ENCODE assay signal across 9 cellular contexts in genomic region chr5:56070795-56071539, GRCh38.
A peak's percentile ranks its signal among the peaks of the same experiment; 100 is the strongest.
DNase-seq lines count a peak whose midpoint lies in the region; ATAC-seq, FAIRE-seq and TF ChIP-seq lines count a peak whose summit lies in the region.
"Had no signal": no experiment of that assay in that cellular context is flagged by ENCODE, and none has a peak within 500 bp of the region (broad histone marks: within the 10 kb centered on the region; RNA-seq: fewer than 3 reads in every experiment).

No MANE protein-coding gene starts in this region.

- peak overlapping the region in 1 of 5 experiments; percentile 2 for H3K4me3 Mint-ChIP-seq in brain

- H3K27me3 ChIP-seq in ACC112 (ENCODE audit: insufficient read depth, low read length): no peaks in the 10 kb centered on the region
- no peaks in the 10 kb centered on the region for H3K27me3 ChIP-seq in muscle layer of colon (ENCODE audit: control insufficient read depth in 1 of 2, insufficient read depth in 2 of 2, low read length in 2 of 2)
- H3K27me3 ChIP-seq in Karpas-422 (ENCODE audit: low read length): no peaks in the 10 kb centered on the region

- ATAC-seq in GM21367 (IDR thresholded peaks at IDR 0.05; ENCODE audit: unreplicated experiment): no peak

- no peak overlapping the region for H3K27ac ChIP-seq in ACC112 (ENCODE audit: low read depth, low read length)
- H3K27ac ChIP-seq in KOPT-K1 (ENCODE audit: low read depth, low read length, poor library complexity, severe bottlenecking): peak overlapping the region; percentile 50
- peak overlapping the region; percentile 34 for H3K27ac ChIP-seq in muscle layer of colon (ENCODE audit: low read depth, low read length)
- no peak overlapping the region for H3K27ac ChIP-seq in Karpas-422 (ENCODE audit: low read length)

- H3K9ac ChIP-seq in muscle layer of colon (ENCODE audit: low read length): no peak overlapping the region
- H3K9ac ChIP-seq in Karpas-422 (ENCODE audit: low read length): no peak overlapping the region

- FAIRE-seq in H54 (lab: Jason Lieb, UNC): no peak
- FAIRE-seq: D721Med had no signal

- H3K27me3 Mint-ChIP-seq in brain: peaks cover 13% of the 10 kb centered on the region

- no peak for DNase-seq in H54 (ENCODE audit: insufficient read length, low spot score)
- DNase-seq in KG1 (lab: John Stamatoyannopoulos, UW): no peak
- DNase-seq in Karpas-422: no peak

- H2AFZ ChIP-seq in ACC112 (ENCODE audit: low read length, unreplicated experiment) (peak overlapping the region; percentile 96), Karpas-422 (ENCODE audit: low read length) (no peak overlapping the region)

- H3K9me3 Mint-ChIP-seq in brain: peaks cover 0 to 4% (median 0%) of the 10 kb centered on the region in 5 experiments

- H3K9me3 ChIP-seq in KOPT-K1 (ENCODE audit: insufficient read depth, low read length, poor library complexity, severe bottlenecking) (no peaks in the 10 kb centered on the region), muscle layer of colon (ENCODE audit: low read length) (no peaks in the 10 kb centered on the region), Karpas-422 (ENCODE audit: low read length) (no peaks in the 10 kb centered on the region)

- H3K4me3 ChIP-seq in ACC112 (ENCODE audit: low read depth, low read length): peak overlapping the region; percentile 36; the same call in 1 of the 2 replicates
- no peak overlapping the region for H3K4me3 ChIP-seq in muscle layer of colon (ENCODE audit: low read depth in 1 of 2, low read length in 2 of 2)
- no peak overlapping the region for H3K4me3 ChIP-seq in Karpas-422 (ENCODE audit: low read length)

- no peaks in the 10 kb centered on the region for H4K20me1 ChIP-seq in Karpas-422 (ENCODE audit: insufficient read depth, low read depth, low read length)

- peak overlapping the region in 4 of 5 experiments; percentile 7 to 74 (median 46) for H3K27ac Mint-ChIP-seq in brain

- H3K79me2 ChIP-seq in ACC112 (ENCODE audit: control insufficient read depth, insufficient read depth, low read length, unreplicated experiment) (no peaks in the 10 kb centered on the region), Karpas-422 (ENCODE audit: low read length) (no peaks in the 10 kb centered on the region)

- H3K36me3 ChIP-seq in ACC112 (ENCODE audit: insufficient read depth, low read length) (no peaks in the 10 kb centered on the region), KOPT-K1 (ENCODE audit: insufficient read depth, low read length) (no peaks in the 10 kb centered on the region), muscle layer of colon (ENCODE audit: insufficient read depth, low read length) (no peaks in the 10 kb centered on the region), Karpas-422 (ENCODE audit: insufficient read depth, low read length) (no peaks in the 10 kb centered on the region)

- H3K36me3 Mint-ChIP-seq in brain: no peaks in the 10 kb centered on the region

- peaks cover 16% of the 10 kb centered on the region for H3K4me1 ChIP-seq in ACC112 (ENCODE audit: control insufficient read depth, insufficient read depth, low read length, unreplicated experiment)
- H3K4me1 ChIP-seq in muscle layer of colon (ENCODE audit: insufficient read depth, low read length): no peaks in the 10 kb centered on the region
- no peaks in the 10 kb centered on the region for H3K4me1 ChIP-seq in Karpas-422 (ENCODE audit: low read length)

- H3K4me1 Mint-ChIP-seq in brain: peaks cover 15% of the 10 kb centered on the region

- H3K9me2 ChIP-seq in Karpas-422 (replicated peaks; ENCODE audit: insufficient read depth, low read length): no peaks in the 10 kb centered on the region

- TF ChIP-seq POLR2A in H54 (IDR thresholded peaks at IDR 0.05; ENCODE audit: low read depth, low read length): no peak

- TF ChIP-seq CTCF in brain (conservative IDR thresholded peaks at IDR 0.05): no peak

- H3K4me2 ChIP-seq in Karpas-422 (ENCODE audit: low read depth, low read length, poor library complexity, severe bottlenecking): no peak overlapping the region

Comparison
In these comparisons a context has a peak if more than half of its experiments do, and no peak if none do; other contexts are left out.
1. H3K27ac ChIP-seq: peak in KOPT-K1 (single experiment) and muscle layer of colon (single experiment); none in ACC112 (single experiment) and Karpas-422 (single experiment).